8 cellular contexts compared by ENCODE assay signal in genomic region chr17:67475161-67475887, GRCh38.
DNase-seq lines count a peak whose midpoint lies in the region; ATAC-seq and TF ChIP-seq lines count a peak whose summit lies in the region.

No MANE protein-coding gene starts in this region.

- no peaks in the 10 kb centered on the region for H3K36me3 ChIP-seq in endodermal cell (ENCODE audit: control insufficient read depth, insufficient read depth, low read length)

- H3K9me3 Mint-ChIP-seq in activated CD8-positive, alpha-beta memory T cell treated with anti-CD3 and anti-CD28 coated beads, Interleukin-2, amount 10 ng/mL, durations not matched to agents 7 days and 5 days (ENCODE audit: low read depth) = peaks cover 4% of the 10 kb centered on the region
- H3K9me3 Mint-ChIP-seq in endodermal cell = peaks cover 12% of the 10 kb centered on the region

- peak; percentile 79 for DNase-seq in GM10266 (ENCODE audit: extremely low spot score)
- peak in 61 of 76 experiments; percentile 6 to 69 (median 35) for DNase-seq in HUDEP-2 (lab: John Stamatoyannopoulos, UW; ENCODE audit: unreplicated experiment in 76 of 76)
- peak; percentile 67 for DNase-seq in NK-92 treated with Interleukin-12 subunit alpha and Interleukin-12 subunit beta, amount 100 ng/mL, for 24 hours (lab: John Stamatoyannopoulos, UW)
- DNase-seq in activated CD8-positive, alpha-beta memory T cell treated with anti-CD3 and anti-CD28 coated beads, Interleukin-2, amount 10 ng/mL, durations not matched to agents 7 days and 5 days = peak; percentile 92
- peak; percentile 95 for DNase-seq in endodermal cell
- peak; percentile 87 for DNase-seq in midbrain (lab: John Stamatoyannopoulos, UW)
- peak; percentile 68 to 75 for DNase-seq in stimulated activated CD8-positive, alpha-beta memory T cell treated with anti-CD3 and anti-CD28 coated beads, Interleukin-2, amount 100 ng/mL, for 48 hours (ENCODE audit: low read depth in 2 of 2)

- peak; percentile 84 for ATAC-seq in activated CD8-positive, alpha-beta memory T cell treated with anti-CD3 and anti-CD28 coated beads, Interleukin-2, amount 10 ng/mL, durations not matched to agents 7 days and 5 days
- ATAC-seq in GM18505 (IDR thresholded peaks at IDR 0.05; ENCODE audit: unreplicated experiment) = no peak

- H3K27ac ChIP-seq in endodermal cell (ENCODE audit: low read depth, low read length) = peak overlapping the region; percentile 36

- H3K4me3 Mint-ChIP-seq in activated CD8-positive, alpha-beta memory T cell treated with anti-CD3 and anti-CD28 coated beads, Interleukin-2, amount 10 ng/mL, durations not matched to agents 7 days and 5 days = peak overlapping the region; percentile 64
- H3K4me3 Mint-ChIP-seq in endodermal cell = no peak overlapping the region

- H3K4me1 Mint-ChIP-seq in activated CD8-positive, alpha-beta memory T cell treated with anti-CD3 and anti-CD28 coated beads, Interleukin-2, amount 10 ng/mL, durations not matched to agents 7 days and 5 days = peaks cover 68% of the 10 kb centered on the region
- H3K4me1 Mint-ChIP-seq in endodermal cell = peaks cover 39% of the 10 kb centered on the region

- CTCF ChIA-PET in activated CD8-positive, alpha-beta memory T cell treated with anti-CD3 and anti-CD28 coated beads, Interleukin-2, amount 10 ng/mL, durations not matched to agents 7 days and 5 days (lab: Charles Lee) = interaction anchor here (0.6 to 8.5 kb wide), 42 partner anchors 9 to 264 kb away, joined by 3 to 209 read pairs (median 6); partner anchors contain the start of genes PITPNC1 and PSMD12

- TF ChIP-seq CTCF in GM10266 (IDR thresholded peaks at IDR 0.05; ENCODE audit: control insufficient read depth, insufficient read depth, low read depth, missing control alignments) = peak; percentile 94
- peak; percentile 89 for TF ChIP-seq CTCF in endodermal cell (conservative IDR thresholded peaks at IDR 0.05)

- no peak overlapping the region for H3K4me3 ChIP-seq in endodermal cell (ENCODE audit: low read length)

- peak overlapping the region; percentile 93 for H3K27ac Mint-ChIP-seq in activated CD8-positive, alpha-beta memory T cell treated with anti-CD3 and anti-CD28 coated beads, Interleukin-2, amount 10 ng/mL, durations not matched to agents 7 days and 5 days
- H3K27ac Mint-ChIP-seq in endodermal cell = peak overlapping the region; percentile 76

- H3K4me1 ChIP-seq in endodermal cell (ENCODE audit: control insufficient read depth, insufficient read depth, low read length) = peaks cover 3% of the 10 kb centered on the region

- no peaks in the 10 kb centered on the region for H3K27me3 Mint-ChIP-seq in activated CD8-positive, alpha-beta memory T cell treated with anti-CD3 and anti-CD28 coated beads, Interleukin-2, amount 10 ng/mL, durations not matched to agents 7 days and 5 days
- H3K27me3 Mint-ChIP-seq in endodermal cell (ENCODE audit: insufficient read depth) = no peaks in the 10 kb centered on the region

- no peak for TF ChIP-seq POLR2A in GM18505 (IDR thresholded peaks at IDR 0.05; ENCODE audit: borderline replicate concordance, extremely low read depth, insufficient read depth, insufficient read length)

- H3K36me3 Mint-ChIP-seq in activated CD8-positive, alpha-beta memory T cell treated with anti-CD3 and anti-CD28 coated beads, Interleukin-2, amount 10 ng/mL, durations not matched to agents 7 days and 5 days = peaks cover 11% of the 10 kb centered on the region
- peaks cover 4% of the 10 kb centered on the region for H3K36me3 Mint-ChIP-seq in endodermal cell (ENCODE audit: low read depth)

- 60 to 76% methylated on average over 15 to 21 of the region's 21 CpGs for WGBS in endodermal cell (ENCODE audit: insufficient coverage in 1 of 2, insufficient read length in 1 of 2), 2 experiments

- H3K9ac ChIP-seq in endodermal cell (ENCODE audit: extremely low read depth, low read length, poor library complexity, severe bottlenecking) = no peak overlapping the region

- no peaks in the 10 kb centered on the region for H3K27me3 ChIP-seq in endodermal cell (ENCODE audit: control insufficient read depth, insufficient read depth, low read length, poor library complexity, severe bottlenecking)

- H3K9me3 ChIP-seq in endodermal cell (ENCODE audit: control insufficient read depth, low read length) = peaks cover 11% of the 10 kb centered on the region

Comparison
In these comparisons a context has a peak if more than half of its experiments do, and no peak if none do; other contexts are left out.
1. DNase-seq: peak in every context shown above with its lines; median percentile 95 in endodermal cell; 92 in activated CD8-positive, alpha-beta memory T cell treated with anti-CD3 and anti-CD28 coated beads, Interleukin-2, amount 10 ng/mL, durations not matched to agents 7 days and 5 days; 87 in midbrain; 79 in GM10266; 72 in stimulated activated CD8-positive, alpha-beta memory T cell treated with anti-CD3 and anti-CD28 coated beads, Interleukin-2, amount 100 ng/mL, for 48 hours; 67 in NK-92 treated with Interleukin-12 subunit alpha and Interleukin-12 subunit beta, amount 100 ng/mL, for 24 hours; 35 in HUDEP-2.